8 cellular contexts compared by ENCODE assay signal in the genomic region with DNA sequence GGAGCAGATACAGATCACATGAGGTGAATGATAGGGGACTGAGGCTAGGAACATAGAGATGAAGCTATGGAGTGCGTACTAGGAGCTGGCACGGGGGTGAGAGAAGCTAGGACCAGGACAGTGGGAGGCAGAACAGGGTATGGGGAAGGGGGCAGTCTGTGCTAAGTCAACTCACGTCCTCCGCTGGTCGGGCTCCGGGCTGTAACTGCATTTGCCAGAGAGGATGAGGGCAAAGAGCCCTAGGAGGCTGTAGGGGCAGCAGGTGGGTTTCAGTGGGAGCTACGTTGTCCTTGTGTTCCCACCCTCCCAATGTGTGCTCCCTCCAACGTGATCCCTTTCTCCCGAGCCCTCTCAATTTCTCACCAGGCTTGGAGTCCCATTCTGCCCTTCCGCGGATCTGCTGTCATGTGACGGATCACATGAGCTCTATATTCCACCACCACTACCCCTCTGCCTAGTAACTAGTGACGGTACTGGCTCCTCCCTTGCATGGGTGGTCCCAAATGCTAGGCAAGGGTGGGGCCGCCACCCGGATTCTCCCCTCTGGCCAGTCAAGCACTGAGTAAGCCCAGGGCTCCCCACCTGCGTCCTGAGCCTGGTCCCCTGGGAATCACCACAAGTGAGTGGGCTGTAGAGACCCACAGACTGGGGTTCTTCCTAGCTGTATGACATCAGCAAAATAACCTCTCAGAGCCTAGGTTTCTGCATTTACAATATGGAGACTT. TPM values are rescaled to one million over a fixed set of nuclear protein-coding genes. Genes with fewer than 3 reads are reported as not detected.
DNase-seq lines count a peak whose midpoint lies in the region; TF ChIP-seq lines count a peak whose summit lies in the region.

TPP1 (minus strand) TSS at position 402 of the 725 bp plus-strand sequence; CDS start at position 380, 22 bp downstream.

- TF ChIP-seq POLR2A in stomach (IDR thresholded peaks at IDR 0.05) = peak in 1 of 4 donors; percentile 20

- TF ChIP-seq EP300 in neural cell (conservative IDR thresholded peaks at IDR 0.05; ENCODE audit: poor library complexity, severe bottlenecking) (peak; percentile 26), stomach (IDR thresholded peaks at IDR 0.05) (no peak)

- H3K27ac ChIP-seq in neural cell (ENCODE audit: low read length) = peak within 1 kb of the TSS; percentile 61
- H3K27ac ChIP-seq in stomach = peak within 1 kb of the TSS; percentile 60 to 95 (median 86)

- no peaks in the 10 kb centered on the region for H3K9me2 ChIP-seq in neural cell (ENCODE audit: insufficient read depth, low read length)

- peak; percentile 99 for DNase-seq in G401 (ENCODE audit: low spot score)
- DNase-seq in HAP-1 (ENCODE audit: low spot score in 2 of 2) = peak; percentile 90 to 93
- peak; percentile 86 for DNase-seq in MG63
- DNase-seq in SHP77 (lab: John Stamatoyannopoulos, UW) = peak; percentile 69 to 73
- DNase-seq in activated effector memory CD4-positive, alpha-beta T cell treated with Interleukin-2 at 50 U/mL for 16 hours = peak; percentile 84
- DNase-seq in fibroblast of the conjunctiva (ENCODE audit: low read depth) = peak; percentile 90
- DNase-seq in stomach = peak; percentile 94

- TF ChIP-seq RAD21 in neural cell (conservative IDR thresholded peaks at IDR 0.05) = peak; percentile 20

- in situ Hi-C loops in G401 (cut with HindIII; ENCODE audit: low sequenced_read_pairs) = no loop called here
- in situ Hi-C loops in HAP-1 (cut with MboI; ENCODE audit: low sequenced_read_pairs) = no loop called here

- H3K4me1 ChIP-seq in HAP-1 = peaks cover 8% of the 10 kb centered on the region
- H3K4me1 ChIP-seq in stomach = peaks cover 15 to 29% (median 21%) of the 10 kb centered on the region in 4 donors

- 0 out of 2 replicates have a peak, but pooled peaks cover 3% of the 10 kb centered on the region for H3K36me3 ChIP-seq in HAP-1 (replicated peaks)
- no peaks in the 10 kb centered on the region for H3K36me3 ChIP-seq in MG63
- no peaks in the 10 kb centered on the region for H3K36me3 ChIP-seq in neural cell (ENCODE audit: insufficient read depth, low read length)
- peaks cover 22 to 50% (median 44%) of the 10 kb centered on the region in 4 donors for H3K36me3 ChIP-seq in stomach

- intact Hi-C loops in stomach (cut with DNase I; ENCODE audit: low total_unique reads) = no loop called here

- no peaks in the 10 kb centered on the region for H3K27me3 ChIP-seq in HAP-1 (ENCODE audit: low read depth)
- H3K27me3 ChIP-seq in MG63 = no peaks in the 10 kb centered on the region
- no peaks in the 10 kb centered on the region for H3K27me3 ChIP-seq in neural cell (ENCODE audit: insufficient read depth, low read depth, low read length)
- no peaks in the 10 kb centered on the region for H3K27me3 ChIP-seq in stomach

- H3F3A ChIP-seq in neural cell (ENCODE audit: insufficient read depth, low read length, poor library complexity, severe bottlenecking) = no peaks in the 10 kb centered on the region

- no peaks in the 10 kb centered on the region for H4K20me1 ChIP-seq in neural cell (ENCODE audit: insufficient read depth)

- peak within 1 kb of the TSS; percentile 53 for H3K4me3 ChIP-seq in HAP-1
- H3K4me3 ChIP-seq in MG63 = peak within 1 kb of the TSS; percentile 64
- peak within 1 kb of the TSS; percentile 76 for H3K4me3 ChIP-seq in neural cell (ENCODE audit: low read length)
- H3K4me3 ChIP-seq in stomach = peak within 1 kb of the TSS; percentile 70 to 83 (median 74)

- WGBS in stomach, 5 donors = 0 to 2% (median 0%) methylated on average over 15 to 16 of the region's 16 CpGs

- TF ChIP-seq CTCF in neural cell (IDR thresholded peaks at IDR 0.05; ENCODE audit: poor library complexity, severe bottlenecking) (no peak), stomach (IDR thresholded peaks at IDR 0.05) (no peak)

- no peaks in the 10 kb centered on the region for H3K79me2 ChIP-seq in neural cell (replicated peaks; ENCODE audit: insufficient read depth, low read length)

- H3K4me2 ChIP-seq in neural cell (ENCODE audit: low read length) = peak within 1 kb of the TSS; percentile 89

- H2AFZ ChIP-seq in neural cell (ENCODE audit: low read depth, low read length) = peak within 1 kb of the TSS; percentile 49

- H3K9ac ChIP-seq in neural cell (ENCODE audit: low read length) = peak within 1 kb of the TSS; percentile 72

- H3K9me3 ChIP-seq in HAP-1 (no peaks in the 10 kb centered on the region), MG63 (no peaks in the 10 kb centered on the region), neural cell (ENCODE audit: low read length) (no peaks in the 10 kb centered on the region), stomach (no peaks in the 10 kb centered on the region)

TF ChIP-seq in neural cell, 6 proteins besides CTCF, POLR2A, EP300 and RAD21:
- TF ChIP-seq POLR2AphosphoS5 (IDR thresholded peaks at IDR 0.05) = peak; percentile 89
- TF ChIP-seq TAF1 (IDR thresholded peaks at IDR 0.05; ENCODE audit: low read depth) = peak; percentile 63
- no peak for TF ChIP-seq REST (IDR thresholded peaks at IDR 0.05; ENCODE audit: borderline replicate concordance)
- peak; percentile 76 for TF ChIP-seq MXI1 (conservative IDR thresholded peaks at IDR 0.05; ENCODE audit: poor library complexity, severe bottlenecking)
- TF ChIP-seq SMC3 (conservative IDR thresholded peaks at IDR 0.05; ENCODE audit: poor library complexity) = peak; percentile 21
- TF ChIP-seq EZH2 (IDR thresholded peaks at IDR 0.05; ENCODE audit: borderline replicate concordance, insufficient read depth, low read length, poor library complexity, severe bottlenecking) = no peak

RNA-seq across cellular contexts. Expression of gene TPP1, which starts in this region (rescaled TPM):
- total RNA-seq in G401 (2014; rRNA removed; shearing (Covaris generic)) = 9.8 and 26.9 TPM in 2 replicates
- total RNA-seq in MG63 (2014; rRNA removed; shearing (Covaris generic); ENCODE audit: low replicate concordance) = 2.5 and 15.2 TPM in 2 replicates
- polyA plus RNA-seq in neural cell (3.8 and 5.3 TPM in 2 replicates), stomach (10 to 100 TPM; 11.9 to 32.8 (median 26.1) TPM)
- polyA minus RNA-seq in neural cell = 9.3 and 17.4 TPM in 2 replicates
- total RNA-seq in stomach = 100 to 1,000 TPM in 1 of 5 donors, 10 to 100 TPM in 4; 45.9 to 213 (median 91.5) TPM

Comparison
In these comparisons a context has a peak if more than half of its experiments do, and no peak if none do; other contexts are left out.
1. Peak in every context shown above with its lines: DNase-seq, H3K4me3 ChIP-seq and H3K27ac ChIP-seq.